In the genomic region with DNA sequence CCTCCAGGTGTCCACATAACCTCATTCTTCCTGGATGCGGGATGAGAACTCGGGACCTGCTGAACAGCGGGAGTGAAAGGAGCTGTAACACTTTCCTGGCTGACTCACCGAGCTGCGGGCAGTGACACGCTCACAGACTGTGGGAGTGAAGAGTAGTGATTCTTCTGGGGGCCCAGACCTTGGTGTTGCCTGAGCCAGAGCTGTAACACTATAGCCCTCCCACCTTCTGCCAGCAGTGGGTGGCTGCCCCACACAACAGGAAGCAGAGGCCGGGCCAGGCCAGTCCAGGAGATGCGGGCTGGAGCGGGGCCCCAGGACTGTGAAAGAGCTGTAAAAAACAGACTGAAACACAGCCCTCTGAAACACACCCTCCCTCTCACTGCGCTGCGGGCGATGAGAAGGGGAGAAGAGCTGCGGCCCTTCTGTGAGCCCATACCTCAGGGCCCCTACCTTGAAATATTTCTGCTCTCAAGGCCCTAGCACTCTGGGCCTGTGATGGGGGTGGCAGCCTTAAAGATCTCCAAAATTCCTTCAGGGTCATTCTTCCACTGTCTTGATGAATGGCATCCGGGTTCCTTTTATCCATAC, we compare ENCODE assay signal across 1 cellular context.
TF ChIP-seq lines count a peak whose summit lies in the region.

No MANE protein-coding gene starts in this region.

TF ChIP-seq in IMR-90, 13 proteins besides CTCF, POLR2A, EP300 and RAD21 (continued from another document):
- TF ChIP-seq ELK1 (IDR thresholded peaks at IDR 0.05; ENCODE audit: borderline replicate concordance, low read depth, low read length) (no peak), FOS (IDR thresholded peaks at IDR 0.05; ENCODE audit: low read depth, low read length) (no peak), USF2 (IDR thresholded peaks at IDR 0.05; ENCODE audit: low read depth, low read length) (no peak), RFX5 (IDR thresholded peaks at IDR 0.05; ENCODE audit: low read depth, low read length) (no peak), MAFK (IDR thresholded peaks at IDR 0.05; ENCODE audit: low read depth, low read length) (no peak), MXI1 (IDR thresholded peaks at IDR 0.05; ENCODE audit: borderline replicate concordance, low read depth, low read length) (no peak), NFE2L2 (IDR thresholded peaks at IDR 0.05; ENCODE audit: low read depth, low read length) (no peak), RCOR1 (IDR thresholded peaks at IDR 0.05; ENCODE audit: insufficient replicate concordance, low read length) (no peak)
